Comparison of ENCODE assay signal across 8 cellular contexts in genomic region chr18:49041677-49042570, GRCh38.
DNase-seq lines count a peak whose midpoint lies in the region; ATAC-seq, FAIRE-seq and TF ChIP-seq lines count a peak whose summit lies in the region.

No MANE protein-coding gene starts in this region.

- H3K4me2 ChIP-seq in GM12878 (ENCODE audit: control insufficient read depth, insufficient read depth), result no peak overlapping the region

- no peak overlapping the region for H2AFZ ChIP-seq in GM12878 (ENCODE audit: control insufficient read depth, low read depth, low read length)

- DNase-seq in AG09309 (ENCODE audit: low read depth) (no peak), GM10266 (ENCODE audit: extremely low spot score) (no peak), OCI-M1 (lab: John Stamatoyannopoulos, UW) (peak; percentile 15), GM12878 (ENCODE audit: low read depth, low spot score) (no peak), kidney (no peak), thoracic aorta (ENCODE audit: low spot score) (no peak), GF-D8 (lab: John Stamatoyannopoulos, UW) (no peak)

- H3K36me3 ChIP-seq in GM12878 (ENCODE audit: control insufficient read depth in 2 of 2, insufficient read depth in 2 of 2, low read length in 1 of 2) (peaks cover 3 to 8% of the 10 kb centered on the region in 2 experiments; a peak in 3 of 4 replicates), kidney (ENCODE audit: control insufficient read depth in 1 of 2, insufficient read depth in 2 of 2, low read length in 2 of 2) (no peaks in the 10 kb centered on the region), thoracic aorta (no peaks in the 10 kb centered on the region)

- CTCF ChIA-PET in GM12878 (lab: Yijun Ruan, JAX), result interaction anchor here (0.5 to 4.6 kb wide), 22 partner anchors 8 to 405 kb away, joined by 3 to 39 read pairs (median 4); no protein-coding TSS in a partner anchor

- peak; percentile 51 for TF ChIP-seq RAD21 in GM12878 (IDR thresholded peaks at IDR 0.05; ENCODE audit: insufficient read depth, low read depth, low read length)

- BruUV-seq in GM12878 (replicated peaks; lab: Mats Ljungman, UMichigan), result no TSS peak

- peak; percentile 75 for ATAC-seq in GM12878
- peak; percentile 57 for ATAC-seq in thoracic aorta (ENCODE audit: insufficient number of reproducible peaks, low FRiP score, low read depth)
- no peak for ATAC-seq in HG03342 (IDR thresholded peaks at IDR 0.05; ENCODE audit: unreplicated experiment)

- H3K79me2 ChIP-seq in GM12878 (ENCODE audit: control insufficient read depth, insufficient read depth, low read length), result no peaks in the 10 kb centered on the region

- no peak overlapping the region for H3K27ac ChIP-seq in GM12878 (ENCODE audit: control insufficient read depth, insufficient read depth)
- H3K27ac ChIP-seq in kidney (ENCODE audit: low read depth in 2 of 2, low read length in 2 of 2), result no peak overlapping the region
- peak overlapping the region; percentile 13 to 33 for H3K27ac ChIP-seq in thoracic aorta

- peaks cover 3% of the 10 kb centered on the region for H3K9me3 ChIP-seq in GM12878 (replicated peaks; ENCODE audit: control insufficient read depth, insufficient read depth, low read length)
- peaks cover 0 to 15% of the 10 kb centered on the region in 2 donors for H3K9me3 ChIP-seq in kidney (ENCODE audit: control insufficient read depth in 1 of 2, low read length in 2 of 2)
- peaks cover 3% of the 10 kb centered on the region for H3K9me3 ChIP-seq in thoracic aorta

- in situ Hi-C loops in GM12878 (cut with MboI), result no loop called here

- TF ChIP-seq CTCF in AG09309 (IDR thresholded peaks at IDR 0.05; ENCODE audit: control insufficient read depth, insufficient read depth, low read depth, low read length, missing control alignments) (peak; percentile 73), GM10266 (IDR thresholded peaks at IDR 0.05; ENCODE audit: control insufficient read depth, insufficient read depth, low read depth, missing control alignments) (peak; percentile 51), GM12878 (IDR thresholded peaks at IDR 0.05 in 2 of 3, conservative IDR thresholded peaks at IDR 0.05 in 1 of 3; ENCODE audit: control insufficient read depth in 2 of 3, extremely low read depth in 1 of 3, insufficient read depth in 1 of 3, low read depth in 3 of 3, low read length in 3 of 3) (peak; percentile 49 to 56 (median 53); a peak in 5 of 6 replicates), kidney (IDR thresholded peaks at IDR 0.05; ENCODE audit: borderline replicate concordance, extremely low read depth, insufficient read depth) (peak; percentile 74), thoracic aorta (IDR thresholded peaks at IDR 0.05) (peak; percentile 66)

- H3K4me3 ChIP-seq in AG09309 (ENCODE audit: control insufficient read depth, low read depth, low read length) (no peak overlapping the region), GM12878 (no peak overlapping the region), kidney (ENCODE audit: low read length in 2 of 2) (no peak overlapping the region), thoracic aorta (no peak overlapping the region)

- no peak for FAIRE-seq in GM12878 (lab: Jason Lieb, UNC)
- FAIRE-seq in kidney (lab: Jason Lieb, UNC), result no peak

- H3K27me3 ChIP-seq in GM12878 (replicated peaks in 1 of 2; ENCODE audit: control insufficient read depth in 2 of 2, insufficient read depth in 2 of 2, low read length in 1 of 2), result no peaks in the 10 kb centered on the region
- no peaks in the 10 kb centered on the region for H3K27me3 ChIP-seq in thoracic aorta (replicated peaks; ENCODE audit: insufficient read depth)

- RAD21 ChIA-PET in GM12878 (lab: Charles Lee; ENCODE audit: unreplicated experiment), result interaction anchor here (1.0 to 3.9 kb wide), 4 partner anchors 14 to 330 kb away, joined by 3 to 23 read pairs (median 5); no protein-coding TSS in a partner anchor

- H3K9ac ChIP-seq in GM12878 (ENCODE audit: control insufficient read depth, insufficient read depth, low read length), result no peak overlapping the region
- H3K9ac ChIP-seq in kidney (ENCODE audit: low read length in 2 of 2), result no peak overlapping the region

- WGBS in GM12878 (ENCODE audit: insufficient coverage, insufficient replicate concordance, low lambda C conversion rate, missing lambda C conversion rate), result 85% methylated on average over 10 of the region's 10 CpGs

- TF ChIP-seq POLR2A in GM12878 (IDR thresholded peaks at IDR 0.05; ENCODE audit: low read depth, low read length), result no peak

- H4K20me1 ChIP-seq in GM12878 (ENCODE audit: control insufficient read depth, insufficient read depth), result no peaks in the 10 kb centered on the region

- TF ChIP-seq EP300 in GM12878 (IDR thresholded peaks at IDR 0.05; ENCODE audit: borderline replicate concordance in 1 of 2, control insufficient read depth in 1 of 2, low read depth in 2 of 2, low read length in 2 of 2), result no peak

- SMC1A ChIA-PET in GM12878 (lab: Charles Lee; ENCODE audit: uncharacterized antibody, unreplicated experiment), result interaction anchor here (0.7 to 4.8 kb wide), 13 partner anchors 8 to 330 kb away, joined by 3 to 29 read pairs (median 4); no protein-coding TSS in a partner anchor

- POLR2A ChIA-PET in GM12878 (lab: Charles Lee), result no interaction called here

- intact Hi-C loops in GM12878 (cut with micrococcal nuclease; ENCODE audit: unreplicated experiment), result loop anchor here (5.0 kb wide), 2 partner anchors 265 to 365 kb away; no protein-coding TSS in a partner anchor
- intact Hi-C loops in kidney (cut with DNase I), result no loop called here

- no peaks in the 10 kb centered on the region for H3K4me1 ChIP-seq in GM12878 (ENCODE audit: control insufficient read depth, insufficient read depth, low read length)
- no peaks in the 10 kb centered on the region for H3K4me1 ChIP-seq in kidney (ENCODE audit: control insufficient read depth in 1 of 2, insufficient read depth in 1 of 2, low read depth in 1 of 2, low read length in 2 of 2)
- peaks cover 0 to 13% of the 10 kb centered on the region in 2 donors for H3K4me1 ChIP-seq in thoracic aorta (ENCODE audit: control insufficient read depth in 1 of 2, low read depth in 2 of 2)

TF ChIP-seq in GM12878, 131 proteins besides CTCF, POLR2A, EP300 and RAD21:
- TF ChIP-seq SMC3 (IDR thresholded peaks at IDR 0.05; ENCODE audit: borderline replicate concordance, low read length) (peak; percentile 57; the same call in 1 of the 2 replicates), ZNF217 (IDR thresholded peaks at IDR 0.05) (no peak), RUNX3 (IDR thresholded peaks at IDR 0.05; ENCODE audit: low read length) (no peak), TCF7 (IDR thresholded peaks at IDR 0.05; ENCODE audit: borderline replicate concordance) (no peak), RAD51 (IDR thresholded peaks at IDR 0.05) (no peak)

Comparison
In these comparisons a context has a peak if more than half of its experiments do, and no peak if none do; other contexts are left out.
1. H3K27ac ChIP-seq: peak in thoracic aorta (2 of 2); none in GM12878 (single experiment) and kidney (0 of 2).
2. Peak in every context shown above with its lines, with median percentiles within 50 percentile points of each other: CTCF ChIP-seq.